ENCODE assay signal across 16 cellular contexts in the genomic region with DNA sequence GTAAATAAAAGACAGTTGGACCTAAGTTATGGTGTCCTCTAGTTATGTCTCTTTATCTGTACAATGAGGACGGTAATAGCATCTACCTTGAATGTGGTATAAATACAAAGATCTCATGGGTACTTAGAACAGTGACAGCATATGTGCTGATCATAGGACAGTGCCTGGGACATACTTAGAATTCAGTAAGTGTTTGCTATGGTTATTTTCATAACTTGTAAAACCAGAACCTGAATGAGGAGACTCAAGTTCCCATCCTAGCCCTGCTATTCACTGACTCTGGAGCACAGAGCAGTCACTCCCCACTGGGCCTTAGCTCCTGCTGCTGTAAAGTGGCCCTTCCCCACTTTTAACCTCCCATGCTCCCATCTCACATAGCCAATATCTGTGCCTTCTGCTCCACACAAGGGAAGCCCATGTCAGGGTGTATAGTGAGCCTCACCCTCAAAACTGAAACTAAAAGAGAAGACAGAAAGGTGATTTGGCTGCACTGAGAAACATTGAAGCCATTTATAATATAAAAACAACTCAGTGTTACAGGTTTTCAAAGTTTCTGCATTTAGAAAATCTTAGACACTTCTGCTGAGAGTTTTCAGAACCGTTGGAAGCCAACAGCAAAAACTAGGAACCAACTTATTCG.
DNase-seq lines count a peak whose midpoint lies in the region; ATAC-seq, FAIRE-seq and TF ChIP-seq lines count a peak whose summit lies in the region.
"Had no signal": no experiment of that assay in that cellular context is flagged by ENCODE, and none has a peak within 500 bp of the region (broad histone marks: within the 10 kb centered on the region; RNA-seq: fewer than 3 reads in every experiment).

No MANE protein-coding gene starts in this region.

- no peaks in the 10 kb centered on the region for H3K36me3 Mint-ChIP-seq in T-helper 17 cell (ENCODE audit: low read depth)

- ATAC-seq in HG02973 (IDR thresholded peaks at IDR 0.05; ENCODE audit: unreplicated experiment) (peak; percentile 69), T-helper 17 cell (no peak), GM21825 (IDR thresholded peaks at IDR 0.05; ENCODE audit: unreplicated experiment) (no peak)
- ATAC-seq: heart right ventricle had no signal

- H3K27me3 Mint-ChIP-seq in T-helper 17 cell, result no peaks in the 10 kb centered on the region
- H3K27me3 Mint-ChIP-seq: IgD-negative memory B cell had no signal

- H3K4me3 Mint-ChIP-seq in T-helper 17 cell, result peak overlapping the region; percentile 0

- no peak overlapping the region for H3K27ac Mint-ChIP-seq in T-helper 17 cell
- H3K27ac Mint-ChIP-seq: activated T-helper 2 cell treated with anti-CD3 and anti-CD28 coated beads, Interferon-gamma antibody, Interleukin-2, Interleukin-4, amounts not matched to agents 10 μg/mL and 5 μg/mL and 100 μg/mL, durations not matched to agents 14 hours and 24 hours and 36 hours; IgD-negative memory B cell had no signal

- no peak for TF ChIP-seq CTCF in GM20000 (IDR thresholded peaks at IDR 0.05; ENCODE audit: extremely low read depth, missing control alignments)

- no peak for DNase-seq in GM18507 (ENCODE audit: extremely low spot score, insufficient read length, low read depth)
- DNase-seq in GM20000 (ENCODE audit: low spot score), result peak; percentile 34
- no peak for DNase-seq in T-helper 17 cell
- no peak for DNase-seq in NCI-H526 (lab: John Stamatoyannopoulos, UW)
- DNase-seq in activated CD4-positive, alpha-beta T cell treated with anti-CD3 and anti-CD28 coated beads for 4 hours, result no peak
- no peak for DNase-seq in occipital lobe (lab: John Stamatoyannopoulos, UW)
- DNase-seq: activated CD4-positive, CD25-positive, alpha-beta regulatory T cell treated with anti-CD3 and anti-CD28 coated beads, Interleukin-2, amount 50 U/mL, for 72 hours; brain microvascular endothelial cell; DMS79 treated with DMSO at 0.1 percent for 48 hours; heart right ventricle; NCI-H187 had no signal

- FAIRE-seq in GM18507 (lab: Jason Lieb, UNC), result peak; percentile 18

- peaks cover 4% of the 10 kb centered on the region for H3K4me1 Mint-ChIP-seq in T-helper 17 cell

- H3K9me3 ChIP-seq in T-helper 17 cell (ENCODE audit: control insufficient read depth, low read length, poor library complexity, severe bottlenecking), result no peaks in the 10 kb centered on the region
- H3K9me3 ChIP-seq: neutrophil had no signal
